1 cellular context compared by ENCODE assay signal in genomic region chr21:32131960-32132359, GRCh38.
TF ChIP-seq lines count a peak whose summit lies in the region.

No MANE protein-coding gene starts in this region.

TF ChIP-seq in H1, 55 proteins besides CTCF, POLR2A, EP300 and RAD21:
- TF ChIP-seq CHD7 (IDR thresholded peaks at IDR 0.05; ENCODE audit: insufficient replicate concordance, low read length) (no peak), CREB1 (IDR thresholded peaks at IDR 0.05) (no peak), TAF1 (IDR thresholded peaks at IDR 0.05; ENCODE audit: low read depth, low read length) (no peak), CBX5 (IDR thresholded peaks at IDR 0.05; ENCODE audit: low read depth, low read length) (no peak), BACH1 (IDR thresholded peaks at IDR 0.05; ENCODE audit: low read length) (peak; percentile 79), EGR1 (IDR thresholded peaks at IDR 0.05; ENCODE audit: borderline replicate concordance, low read depth, low read length) (no peak), MAFK (IDR thresholded peaks at IDR 0.05; ENCODE audit: low read depth, low read length) (peak; percentile 59)
TF ChIP-seq in H1: peak in this region for 2.
